Comparison of ENCODE assay signal across 1 cellular context in genomic region chr20:53652090-53652858, GRCh38.
A peak's percentile ranks its signal among the peaks of the same experiment; 100 is the strongest.
TF ChIP-seq lines count a peak whose summit lies in the region.

No MANE protein-coding gene starts in this region.

TF ChIP-seq in HepG2, 621 proteins besides CTCF, POLR2A, EP300 and RAD21 (continued from another document):
- TF ChIP-seq ZSCAN9 (CRISPR knock-in tag; IDR thresholded peaks at IDR 0.05; ENCODE audit: borderline replicate concordance) (peak; percentile 43; the same call in 1 of the 2 replicates), TMF1 (CRISPR knock-in tag; IDR thresholded peaks at IDR 0.05; ENCODE audit: low read depth) (0 out of 2 replicates have a peak, but pooled peaks have one; percentile 27), NFE2L2 (IDR thresholded peaks at IDR 0.05; ENCODE audit: low read length) (peak; percentile 40; the same call in 1 of the 2 replicates)
